ENCODE assay signal across 2 cellular contexts in the genomic region with DNA sequence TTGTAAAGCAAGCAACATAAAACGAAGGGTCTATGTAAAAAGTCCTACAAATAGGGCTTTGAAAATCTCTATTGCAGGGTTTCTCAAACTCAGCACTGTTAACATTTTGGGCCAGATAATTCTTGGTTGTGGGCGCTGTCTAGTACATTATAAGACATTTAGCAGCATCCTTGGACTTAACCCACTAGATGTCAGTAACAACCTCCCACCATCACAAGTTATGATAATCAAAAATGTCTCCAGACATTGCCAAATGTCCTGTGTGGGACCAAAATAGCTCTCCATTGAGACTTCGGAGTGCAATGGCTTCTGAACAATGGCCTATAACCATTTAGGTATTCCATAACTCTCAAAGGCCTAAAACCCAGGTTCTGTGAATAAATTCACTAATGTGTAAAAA.
TF ChIP-seq lines count a peak whose summit lies in the region.

No MANE protein-coding gene starts in this region.

TF ChIP-seq in SK-N-SH treated with all-trans-retinoic acid at 6 μM for 48 hours, 23 proteins besides CTCF, POLR2A, EP300 and RAD21 (continued from another document):
- TF ChIP-seq, protein P1, sequence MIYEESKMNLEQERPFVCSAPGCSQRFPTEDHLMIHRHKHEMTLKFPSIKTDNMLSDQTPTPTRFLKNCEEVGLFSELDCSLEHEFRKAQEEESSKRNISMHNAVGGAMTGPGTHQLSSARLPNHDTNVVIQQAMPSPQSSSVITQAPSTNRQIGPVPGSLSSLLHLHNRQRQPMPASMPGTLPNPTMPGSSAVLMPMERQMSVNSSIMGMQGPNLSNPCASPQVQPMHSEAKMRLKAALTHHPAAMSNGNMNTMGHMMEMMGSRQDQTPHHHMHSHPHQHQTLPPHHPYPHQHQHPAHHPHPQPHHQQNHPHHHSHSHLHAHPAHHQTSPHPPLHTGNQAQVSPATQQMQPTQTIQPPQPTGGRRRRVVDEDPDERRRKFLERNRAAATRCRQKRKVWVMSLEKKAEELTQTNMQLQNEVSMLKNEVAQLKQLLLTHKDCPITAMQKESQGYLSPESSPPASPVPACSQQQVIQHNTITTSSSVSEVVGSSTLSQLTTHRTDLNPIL (CRISPR knock-in tag; IDR thresholded peaks at IDR 0.05; ENCODE audit: low read depth), result no peak
- TF ChIP-seq, protein P2, sequence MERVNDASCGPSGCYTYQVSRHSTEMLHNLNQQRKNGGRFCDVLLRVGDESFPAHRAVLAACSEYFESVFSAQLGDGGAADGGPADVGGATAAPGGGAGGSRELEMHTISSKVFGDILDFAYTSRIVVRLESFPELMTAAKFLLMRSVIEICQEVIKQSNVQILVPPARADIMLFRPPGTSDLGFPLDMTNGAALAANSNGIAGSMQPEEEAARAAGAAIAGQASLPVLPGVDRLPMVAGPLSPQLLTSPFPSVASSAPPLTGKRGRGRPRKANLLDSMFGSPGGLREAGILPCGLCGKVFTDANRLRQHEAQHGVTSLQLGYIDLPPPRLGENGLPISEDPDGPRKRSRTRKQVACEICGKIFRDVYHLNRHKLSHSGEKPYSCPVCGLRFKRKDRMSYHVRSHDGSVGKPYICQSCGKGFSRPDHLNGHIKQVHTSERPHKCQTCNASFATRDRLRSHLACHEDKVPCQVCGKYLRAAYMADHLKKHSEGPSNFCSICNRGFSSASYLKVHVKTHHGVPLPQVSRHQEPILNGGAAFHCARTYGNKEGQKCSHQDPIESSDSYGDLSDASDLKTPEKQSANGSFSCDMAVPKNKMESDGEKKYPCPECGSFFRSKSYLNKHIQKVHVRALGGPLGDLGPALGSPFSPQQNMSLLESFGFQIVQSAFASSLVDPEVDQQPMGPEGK (CRISPR knock-in tag; IDR thresholded peaks at IDR 0.05; ENCODE audit: borderline replicate concordance), result no peak
- TF ChIP-seq CSDC2 (CRISPR knock-in tag; IDR thresholded peaks at IDR 0.05) (no peak), TCF4 (CRISPR knock-in tag; IDR thresholded peaks at IDR 0.05; ENCODE audit: borderline replicate concordance) (no peak), ZFP30 (CRISPR knock-in tag; IDR thresholded peaks at IDR 0.05) (no peak), ZFP3 (CRISPR knock-in tag; IDR thresholded peaks at IDR 0.05) (no peak), TOX (CRISPR knock-in tag; IDR thresholded peaks at IDR 0.05; ENCODE audit: borderline replicate concordance) (no peak), ZC3H10 (CRISPR knock-in tag; IDR thresholded peaks at IDR 0.05) (no peak), PPARA (CRISPR knock-in tag; IDR thresholded peaks at IDR 0.05; ENCODE audit: borderline replicate concordance) (no peak), ARNTL (CRISPR knock-in tag; IDR thresholded peaks at IDR 0.05; ENCODE audit: borderline replicate concordance, low read depth) (no peak), ZNF70 (CRISPR knock-in tag; IDR thresholded peaks at IDR 0.05) (no peak), ZNF8 (CRISPR knock-in tag; IDR thresholded peaks at IDR 0.05) (no peak), ZNF565 (CRISPR knock-in tag; conservative IDR thresholded peaks at IDR 0.05; ENCODE audit: low read depth) (no peak), ISL1 (CRISPR knock-in tag; IDR thresholded peaks at IDR 0.05) (no peak)
- TF ChIP-seq, protein P3, sequence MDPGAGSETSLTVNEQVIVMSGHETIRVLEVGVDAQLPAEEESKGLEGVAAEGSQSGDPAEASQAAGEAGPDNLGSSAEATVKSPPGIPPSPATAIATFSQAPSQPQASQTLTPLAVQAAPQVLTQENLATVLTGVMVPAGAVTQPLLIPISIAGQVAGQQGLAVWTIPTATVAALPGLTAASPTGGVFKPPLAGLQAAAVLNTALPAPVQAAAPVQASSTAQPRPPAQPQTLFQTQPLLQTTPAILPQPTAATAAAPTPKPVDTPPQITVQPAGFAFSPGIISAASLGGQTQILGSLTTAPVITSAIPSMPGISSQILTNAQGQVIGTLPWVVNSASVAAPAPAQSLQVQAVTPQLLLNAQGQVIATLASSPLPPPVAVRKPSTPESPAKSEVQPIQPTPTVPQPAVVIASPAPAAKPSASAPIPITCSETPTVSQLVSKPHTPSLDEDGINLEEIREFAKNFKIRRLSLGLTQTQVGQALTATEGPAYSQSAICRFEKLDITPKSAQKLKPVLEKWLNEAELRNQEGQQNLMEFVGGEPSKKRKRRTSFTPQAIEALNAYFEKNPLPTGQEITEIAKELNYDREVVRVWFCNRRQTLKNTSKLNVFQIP (CRISPR knock-in tag; IDR thresholded peaks at IDR 0.05; ENCODE audit: borderline replicate concordance, low read depth), result no peak

TF ChIP-seq in Ishikawa, 13 proteins besides CTCF, POLR2A, EP300 and RAD21 (continued from another document):
- TF ChIP-seq, protein P4, sequence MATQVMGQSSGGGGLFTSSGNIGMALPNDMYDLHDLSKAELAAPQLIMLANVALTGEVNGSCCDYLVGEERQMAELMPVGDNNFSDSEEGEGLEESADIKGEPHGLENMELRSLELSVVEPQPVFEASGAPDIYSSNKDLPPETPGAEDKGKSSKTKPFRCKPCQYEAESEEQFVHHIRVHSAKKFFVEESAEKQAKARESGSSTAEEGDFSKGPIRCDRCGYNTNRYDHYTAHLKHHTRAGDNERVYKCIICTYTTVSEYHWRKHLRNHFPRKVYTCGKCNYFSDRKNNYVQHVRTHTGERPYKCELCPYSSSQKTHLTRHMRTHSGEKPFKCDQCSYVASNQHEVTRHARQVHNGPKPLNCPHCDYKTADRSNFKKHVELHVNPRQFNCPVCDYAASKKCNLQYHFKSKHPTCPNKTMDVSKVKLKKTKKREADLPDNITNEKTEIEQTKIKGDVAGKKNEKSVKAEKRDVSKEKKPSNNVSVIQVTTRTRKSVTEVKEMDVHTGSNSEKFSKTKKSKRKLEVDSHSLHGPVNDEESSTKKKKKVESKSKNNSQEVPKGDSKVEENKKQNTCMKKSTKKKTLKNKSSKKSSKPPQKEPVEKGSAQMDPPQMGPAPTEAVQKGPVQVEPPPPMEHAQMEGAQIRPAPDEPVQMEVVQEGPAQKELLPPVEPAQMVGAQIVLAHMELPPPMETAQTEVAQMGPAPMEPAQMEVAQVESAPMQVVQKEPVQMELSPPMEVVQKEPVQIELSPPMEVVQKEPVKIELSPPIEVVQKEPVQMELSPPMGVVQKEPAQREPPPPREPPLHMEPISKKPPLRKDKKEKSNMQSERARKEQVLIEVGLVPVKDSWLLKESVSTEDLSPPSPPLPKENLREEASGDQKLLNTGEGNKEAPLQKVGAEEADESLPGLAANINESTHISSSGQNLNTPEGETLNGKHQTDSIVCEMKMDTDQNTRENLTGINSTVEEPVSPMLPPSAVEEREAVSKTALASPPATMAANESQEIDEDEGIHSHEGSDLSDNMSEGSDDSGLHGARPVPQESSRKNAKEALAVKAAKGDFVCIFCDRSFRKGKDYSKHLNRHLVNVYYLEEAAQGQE (IDR thresholded peaks at IDR 0.05; ENCODE audit: low read depth), result no peak
- no peak for TF ChIP-seq EGR1 (IDR thresholded peaks at IDR 0.05)
- TF ChIP-seq TCF12 (IDR thresholded peaks at IDR 0.05; ENCODE audit: low read depth), result no peak
TF ChIP-seq in Ishikawa: peak in this region for 0.
